In genomic region chr22:39520054-39520873, GRCh38 we compare ENCODE assay signal across 1 cellular context.
TF ChIP-seq lines count a peak whose summit lies in the region.

Gene ATF4 (plus strand): TSS chr22:39520562. CDS start chr22:39521446, 884 bp downstream.

TF ChIP-seq in HepG2, 621 proteins besides CTCF, POLR2A, EP300 and RAD21 (continued from another document and continues in another):
- TF ChIP-seq, protein P1, sequence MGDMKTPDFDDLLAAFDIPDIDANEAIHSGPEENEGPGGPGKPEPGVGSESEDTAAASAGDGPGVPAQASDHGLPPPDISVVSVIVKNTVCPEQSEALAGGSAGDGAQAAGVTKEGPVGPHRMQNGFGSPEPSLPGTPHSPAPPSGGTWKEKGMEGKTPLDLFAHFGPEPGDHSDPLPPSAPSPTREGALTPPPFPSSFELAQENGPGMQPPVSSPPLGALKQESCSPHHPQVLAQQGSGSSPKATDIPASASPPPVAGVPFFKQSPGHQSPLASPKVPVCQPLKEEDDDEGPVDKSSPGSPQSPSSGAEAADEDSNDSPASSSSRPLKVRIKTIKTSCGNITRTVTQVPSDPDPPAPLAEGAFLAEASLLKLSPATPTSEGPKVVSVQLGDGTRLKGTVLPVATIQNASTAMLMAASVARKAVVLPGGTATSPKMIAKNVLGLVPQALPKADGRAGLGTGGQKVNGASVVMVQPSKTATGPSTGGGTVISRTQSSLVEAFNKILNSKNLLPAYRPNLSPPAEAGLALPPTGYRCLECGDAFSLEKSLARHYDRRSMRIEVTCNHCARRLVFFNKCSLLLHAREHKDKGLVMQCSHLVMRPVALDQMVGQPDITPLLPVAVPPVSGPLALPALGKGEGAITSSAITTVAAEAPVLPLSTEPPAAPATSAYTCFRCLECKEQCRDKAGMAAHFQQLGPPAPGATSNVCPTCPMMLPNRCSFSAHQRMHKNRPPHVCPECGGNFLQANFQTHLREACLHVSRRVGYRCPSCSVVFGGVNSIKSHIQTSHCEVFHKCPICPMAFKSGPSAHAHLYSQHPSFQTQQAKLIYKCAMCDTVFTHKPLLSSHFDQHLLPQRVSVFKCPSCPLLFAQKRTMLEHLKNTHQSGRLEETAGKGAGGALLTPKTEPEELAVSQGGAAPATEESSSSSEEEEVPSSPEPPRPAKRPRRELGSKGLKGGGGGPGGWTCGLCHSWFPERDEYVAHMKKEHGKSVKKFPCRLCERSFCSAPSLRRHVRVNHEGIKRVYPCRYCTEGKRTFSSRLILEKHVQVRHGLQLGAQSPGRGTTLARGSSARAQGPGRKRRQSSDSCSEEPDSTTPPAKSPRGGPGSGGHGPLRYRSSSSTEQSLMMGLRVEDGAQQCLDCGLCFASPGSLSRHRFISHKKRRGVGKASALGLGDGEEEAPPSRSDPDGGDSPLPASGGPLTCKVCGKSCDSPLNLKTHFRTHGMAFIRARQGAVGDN (CRISPR knock-in tag; IDR thresholded peaks at IDR 0.05), result peak; percentile 60
- no peak for TF ChIP-seq ZNF782 (CRISPR knock-in tag; IDR thresholded peaks at IDR 0.05; ENCODE audit: borderline replicate concordance)
- no peak for TF ChIP-seq AHR (CRISPR knock-in tag; IDR thresholded peaks at IDR 0.05)
- TF ChIP-seq NONO (IDR thresholded peaks at IDR 0.05), result no peak
- TF ChIP-seq NONO (CRISPR knock-in tag; conservative IDR thresholded peaks at IDR 0.05), result peak; percentile 94
- peak; percentile 26 for TF ChIP-seq FOXA3 (CRISPR knock-in tag; IDR thresholded peaks at IDR 0.05)
- TF ChIP-seq, protein P2, sequence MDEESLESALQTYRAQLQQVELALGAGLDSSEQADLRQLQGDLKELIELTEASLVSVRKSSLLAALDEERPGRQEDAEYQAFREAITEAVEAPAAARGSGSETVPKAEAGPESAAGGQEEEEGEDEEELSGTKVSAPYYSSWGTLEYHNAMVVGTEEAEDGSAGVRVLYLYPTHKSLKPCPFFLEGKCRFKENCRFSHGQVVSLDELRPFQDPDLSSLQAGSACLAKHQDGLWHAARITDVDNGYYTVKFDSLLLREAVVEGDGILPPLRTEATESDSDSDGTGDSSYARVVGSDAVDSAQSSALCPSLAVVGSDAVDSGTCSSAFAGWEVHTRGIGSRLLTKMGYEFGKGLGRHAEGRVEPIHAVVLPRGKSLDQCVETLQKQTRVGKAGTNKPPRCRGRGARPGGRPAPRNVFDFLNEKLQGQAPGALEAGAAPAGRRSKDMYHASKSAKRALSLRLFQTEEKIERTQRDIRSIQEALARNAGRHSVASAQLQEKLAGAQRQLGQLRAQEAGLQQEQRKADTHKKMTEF (CRISPR knock-in tag; IDR thresholded peaks at IDR 0.05), result peak; percentile 58
- TF ChIP-seq, protein P3, sequence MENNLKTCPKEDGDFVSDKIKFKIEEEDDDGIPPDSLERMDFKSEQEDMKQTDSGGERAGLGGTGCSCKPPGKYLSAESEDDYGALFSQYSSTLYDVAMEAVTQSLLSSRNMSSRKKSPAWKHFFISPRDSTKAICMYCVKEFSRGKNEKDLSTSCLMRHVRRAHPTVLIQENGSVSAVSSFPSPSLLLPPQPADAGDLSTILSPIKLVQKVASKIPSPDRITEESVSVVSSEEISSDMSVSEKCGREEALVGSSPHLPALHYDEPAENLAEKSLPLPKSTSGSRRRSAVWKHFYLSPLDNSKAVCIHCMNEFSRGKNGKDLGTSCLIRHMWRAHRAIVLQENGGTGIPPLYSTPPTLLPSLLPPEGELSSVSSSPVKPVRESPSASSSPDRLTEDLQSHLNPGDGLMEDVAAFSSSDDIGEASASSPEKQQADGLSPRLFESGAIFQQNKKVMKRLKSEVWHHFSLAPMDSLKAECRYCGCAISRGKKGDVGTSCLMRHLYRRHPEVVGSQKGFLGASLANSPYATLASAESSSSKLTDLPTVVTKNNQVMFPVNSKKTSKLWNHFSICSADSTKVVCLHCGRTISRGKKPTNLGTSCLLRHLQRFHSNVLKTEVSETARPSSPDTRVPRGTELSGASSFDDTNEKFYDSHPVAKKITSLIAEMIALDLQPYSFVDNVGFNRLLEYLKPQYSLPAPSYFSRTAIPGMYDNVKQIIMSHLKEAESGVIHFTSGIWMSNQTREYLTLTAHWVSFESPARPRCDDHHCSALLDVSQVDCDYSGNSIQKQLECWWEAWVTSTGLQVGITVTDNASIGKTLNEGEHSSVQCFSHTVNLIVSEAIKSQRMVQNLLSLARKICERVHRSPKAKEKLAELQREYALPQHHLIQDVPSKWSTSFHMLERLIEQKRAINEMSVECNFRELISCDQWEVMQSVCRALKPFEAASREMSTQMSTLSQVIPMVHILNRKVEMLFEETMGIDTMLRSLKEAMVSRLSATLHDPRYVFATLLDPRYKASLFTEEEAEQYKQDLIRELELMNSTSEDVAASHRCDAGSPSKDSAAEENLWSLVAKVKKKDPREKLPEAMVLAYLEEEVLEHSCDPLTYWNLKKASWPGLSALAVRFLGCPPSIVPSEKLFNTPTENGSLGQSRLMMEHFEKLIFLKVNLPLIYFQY (CRISPR knock-in tag; IDR thresholded peaks at IDR 0.05; ENCODE audit: borderline replicate concordance), result no peak; the same call in none of the 2 replicates
- TF ChIP-seq AHDC1 (CRISPR knock-in tag; IDR thresholded peaks at IDR 0.05; ENCODE audit: borderline replicate concordance), result no peak; the same call in 1 of the 2 replicates
- peak; percentile 44; the same call in 1 of the 2 replicates for TF ChIP-seq ZNF263 (CRISPR knock-in tag; IDR thresholded peaks at IDR 0.05)
- TF ChIP-seq TRIM22 (IDR thresholded peaks at IDR 0.05), result no peak
- TF ChIP-seq ZNF12 (CRISPR knock-in tag; IDR thresholded peaks at IDR 0.05), result peak; percentile 18; the same call in 1 of the 2 replicates
- TF ChIP-seq ZNF772 (CRISPR knock-in tag; IDR thresholded peaks at IDR 0.05), result peak; percentile 91
- no peak for TF ChIP-seq ZNF253 (CRISPR knock-in tag; IDR thresholded peaks at IDR 0.05; ENCODE audit: borderline replicate concordance)
- peak; percentile 94; the same call in 1 of the 2 replicates for TF ChIP-seq ZNF180 (CRISPR knock-in tag; IDR thresholded peaks at IDR 0.05; ENCODE audit: borderline replicate concordance, low read depth)
- no peak; the same call in 1 of the 2 replicates for TF ChIP-seq MXD4 (CRISPR knock-in tag; IDR thresholded peaks at IDR 0.05)
- no peak for TF ChIP-seq TOE1 (CRISPR knock-in tag; IDR thresholded peaks at IDR 0.05)
- no peak for TF ChIP-seq ZSCAN30 (CRISPR knock-in tag; IDR thresholded peaks at IDR 0.05)
- TF ChIP-seq ZNF704 (CRISPR knock-in tag; IDR thresholded peaks at IDR 0.05; ENCODE audit: borderline replicate concordance), result peak; percentile 82; the same call in 1 of the 2 replicates
- no peak for TF ChIP-seq PCBP2 (optimal IDR thresholded peaks at IDR 0.05; ENCODE audit: low read depth, low read length, poor library complexity, severe bottlenecking)
- TF ChIP-seq GLI4 (CRISPR knock-in tag; IDR thresholded peaks at IDR 0.05; ENCODE audit: borderline replicate concordance), result peak; percentile 62
- peak; percentile 62; the same call in 1 of the 2 replicates for TF ChIP-seq RFXAP (CRISPR knock-in tag; IDR thresholded peaks at IDR 0.05; ENCODE audit: borderline replicate concordance)
- TF ChIP-seq, protein P4, sequence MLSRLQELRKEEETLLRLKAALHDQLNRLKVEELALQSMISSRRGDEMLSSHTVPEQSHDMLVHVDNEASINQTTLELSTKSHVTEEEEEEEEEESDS (CRISPR knock-in tag; IDR thresholded peaks at IDR 0.05; ENCODE audit: borderline replicate concordance), result no peak
- TF ChIP-seq ZBTB46 (CRISPR knock-in tag; IDR thresholded peaks at IDR 0.05; ENCODE audit: borderline replicate concordance), result 0 out of 2 replicates have a peak, but pooled peaks have one; percentile 37
- peak; percentile 86 for TF ChIP-seq ZNF274 (CRISPR knock-in tag; IDR thresholded peaks at IDR 0.05)
- TF ChIP-seq ZNF33A (CRISPR knock-in tag; IDR thresholded peaks at IDR 0.05; ENCODE audit: borderline replicate concordance), result no peak
- TF ChIP-seq SP140L (CRISPR knock-in tag; IDR thresholded peaks at IDR 0.05; ENCODE audit: borderline replicate concordance), result 0 out of 2 replicates have a peak, but pooled peaks have one; percentile 33
- peak; percentile 16; the same call in 1 of the 2 replicates for TF ChIP-seq HIVEP1 (CRISPR knock-in tag; IDR thresholded peaks at IDR 0.05)
- TF ChIP-seq PTBP1 (IDR thresholded peaks at IDR 0.05; ENCODE audit: low read depth, low read length, poor library complexity, severe bottlenecking), result peak; percentile 59
- TF ChIP-seq, protein P5, sequence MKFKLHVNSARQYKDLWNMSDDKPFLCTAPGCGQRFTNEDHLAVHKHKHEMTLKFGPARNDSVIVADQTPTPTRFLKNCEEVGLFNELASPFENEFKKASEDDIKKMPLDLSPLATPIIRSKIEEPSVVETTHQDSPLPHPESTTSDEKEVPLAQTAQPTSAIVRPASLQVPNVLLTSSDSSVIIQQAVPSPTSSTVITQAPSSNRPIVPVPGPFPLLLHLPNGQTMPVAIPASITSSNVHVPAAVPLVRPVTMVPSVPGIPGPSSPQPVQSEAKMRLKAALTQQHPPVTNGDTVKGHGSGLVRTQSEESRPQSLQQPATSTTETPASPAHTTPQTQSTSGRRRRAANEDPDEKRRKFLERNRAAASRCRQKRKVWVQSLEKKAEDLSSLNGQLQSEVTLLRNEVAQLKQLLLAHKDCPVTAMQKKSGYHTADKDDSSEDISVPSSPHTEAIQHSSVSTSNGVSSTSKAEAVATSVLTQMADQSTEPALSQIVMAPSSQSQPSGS (CRISPR knock-in tag; IDR thresholded peaks at IDR 0.05), result peak; percentile 13; the same call in 1 of the 2 replicates
- no peak for TF ChIP-seq SRF (IDR thresholded peaks at IDR 0.05; ENCODE audit: low read depth, low read length)
- TF ChIP-seq TAF15 (IDR thresholded peaks at IDR 0.05; ENCODE audit: low read depth, low read length, poor library complexity, severe bottlenecking), result peak; percentile 48
- peak; percentile 95 for TF ChIP-seq EED (CRISPR knock-in tag; IDR thresholded peaks at IDR 0.05)
- peak; percentile 82; the same call in 1 of the 2 replicates for TF ChIP-seq ZNF747 (CRISPR knock-in tag; IDR thresholded peaks at IDR 0.05; ENCODE audit: borderline replicate concordance)
- peak; percentile 54; the same call in 1 of the 2 replicates for TF ChIP-seq NFE2 (CRISPR knock-in tag; IDR thresholded peaks at IDR 0.05)
- no peak for TF ChIP-seq SP1 (IDR thresholded peaks at IDR 0.05)
- peak; percentile 30; the same call in 1 of the 2 replicates for TF ChIP-seq SP1 (CRISPR knock-in tag; IDR thresholded peaks at IDR 0.05)
- peak; percentile 69; the same call in 1 of the 2 replicates for TF ChIP-seq TEAD2 (CRISPR knock-in tag; IDR thresholded peaks at IDR 0.05)
